Comparison of ENCODE assay signal across 8 cellular contexts in genomic region chr3:149657796-149658443, GRCh38. TPM values are rescaled to one million over a fixed set of nuclear protein-coding genes. Genes with fewer than 3 reads are reported as not detected.
DNase-seq lines count a peak whose midpoint lies in the region; ATAC-seq lines count a peak whose summit lies in the region.

WWTR1 (minus strand) TSS chr3:149658025; CDS start chr3:149657306, 719 bp downstream.

- peaks cover 49% of the 10 kb centered on the region for H3K27me3 Mint-ChIP-seq in activated CD4-positive, alpha-beta T cell treated with anti-CD3 and anti-CD28 coated beads for 36 hours

- H3K36me3 Mint-ChIP-seq in activated CD4-positive, alpha-beta T cell treated with anti-CD3 and anti-CD28 coated beads for 36 hours (ENCODE audit: low read depth), result no peaks in the 10 kb centered on the region

- no peaks in the 10 kb centered on the region for H3K9me3 Mint-ChIP-seq in activated CD4-positive, alpha-beta T cell treated with anti-CD3 and anti-CD28 coated beads for 36 hours (ENCODE audit: low read depth)

- POLR2A ChIA-PET in activated CD4-positive, alpha-beta T cell treated with anti-CD3 and anti-CD28 coated beads for 36 hours (lab: Charles Lee), result no interaction called here

- intact Hi-C loops in activated CD4-positive, alpha-beta T cell treated with anti-CD3 and anti-CD28 coated beads for 36 hours (cut with DNase I, micrococcal nuclease), result loop anchor here in 1 of 2 experiments (2.0 to 5.0 kb wide), 3 partner anchors 59 to 95 kb away; partner anchors contain the start of gene COMMD2

- peak; percentile 61 for DNase-seq in activated CD4-positive, alpha-beta T cell treated with anti-CD3 and anti-CD28 coated beads for 36 hours
- DNase-seq in activated CD4-positive, alpha-beta T cell treated with anti-CD3 and anti-CD28 coated beads for 1 hour, result no peak
- DNase-seq in NCI-H2029 treated with DMSO at 0.1 percent for 48 hours (lab: John Stamatoyannopoulos, UW) (peak; percentile 37), midbrain (lab: John Stamatoyannopoulos, UW) (peak; percentile 74), superior temporal gyrus (ENCODE audit: extremely low spot score) (peak; percentile 41)
- peak in 2 of 3 experiments; percentile 4 to 8 for DNase-seq in activated CD8-positive, alpha-beta memory T cell treated with anti-CD3 and anti-CD28 coated beads for 48 hours (ENCODE audit: low read depth in 2 of 3, low spot score in 2 of 3)

- peak; percentile 71 for ATAC-seq in activated CD4-positive, alpha-beta T cell treated with anti-CD3 and anti-CD28 coated beads for 36 hours
- ATAC-seq in HG02571 (IDR thresholded peaks at IDR 0.05; ENCODE audit: unreplicated experiment) (peak; percentile 85), esophagus mucosa (peak; percentile 88)

- H3K4me1 Mint-ChIP-seq in activated CD4-positive, alpha-beta T cell treated with anti-CD3 and anti-CD28 coated beads for 36 hours, result peaks cover 12% of the 10 kb centered on the region

- H3K4me3 Mint-ChIP-seq in activated CD4-positive, alpha-beta T cell treated with anti-CD3 and anti-CD28 coated beads for 36 hours, result peak within 1 kb of the TSS; percentile 69

- CTCF ChIA-PET in activated CD4-positive, alpha-beta T cell treated with anti-CD3 and anti-CD28 coated beads for 36 hours (lab: Charles Lee), result interaction anchor here (1.1 to 1.5 kb wide), 3 partner anchors 11 to 100 kb away, joined by 3 to 4 read pairs (median 3); partner anchors contain the start of gene COMMD2

- peak within 1 kb of the TSS; percentile 57 for H3K27ac Mint-ChIP-seq in activated CD4-positive, alpha-beta T cell treated with anti-CD3 and anti-CD28 coated beads for 36 hours

RNA-seq across cellular contexts. Expression of gene WWTR1, which starts in this region (rescaled TPM):
- total RNA-seq in activated CD4-positive, alpha-beta T cell treated with anti-CD3 and anti-CD28 coated beads for 36 hours, result under 1 TPM; 0.46 to 0.54 TPM
- total RNA-seq in esophagus mucosa, result 30.7 TPM

Comparison
In these comparisons a context has a peak if more than half of its experiments do, and no peak if none do; other contexts are left out.
1. RNA of gene WWTR1 (total RNA-seq): 30.7 TPM in esophagus mucosa (single experiment); 0.46 to 0.54 TPM in activated CD4-positive, alpha-beta T cell treated with anti-CD3 and anti-CD28 coated beads for 36 hours; every median in the first group is over 10 times any median in the second.
2. Peak in DNase-seq and ATAC-seq in activated CD4-positive, alpha-beta T cell treated with anti-CD3 and anti-CD28 coated beads for 36 hours; RNA of the gene not detected or under 1 TPM.
3. Peak in every context shown above with its lines, with median percentiles within 50 percentile points of each other: ATAC-seq.